Comparison of ENCODE assay signal across 18 cellular contexts in the genomic region with DNA sequence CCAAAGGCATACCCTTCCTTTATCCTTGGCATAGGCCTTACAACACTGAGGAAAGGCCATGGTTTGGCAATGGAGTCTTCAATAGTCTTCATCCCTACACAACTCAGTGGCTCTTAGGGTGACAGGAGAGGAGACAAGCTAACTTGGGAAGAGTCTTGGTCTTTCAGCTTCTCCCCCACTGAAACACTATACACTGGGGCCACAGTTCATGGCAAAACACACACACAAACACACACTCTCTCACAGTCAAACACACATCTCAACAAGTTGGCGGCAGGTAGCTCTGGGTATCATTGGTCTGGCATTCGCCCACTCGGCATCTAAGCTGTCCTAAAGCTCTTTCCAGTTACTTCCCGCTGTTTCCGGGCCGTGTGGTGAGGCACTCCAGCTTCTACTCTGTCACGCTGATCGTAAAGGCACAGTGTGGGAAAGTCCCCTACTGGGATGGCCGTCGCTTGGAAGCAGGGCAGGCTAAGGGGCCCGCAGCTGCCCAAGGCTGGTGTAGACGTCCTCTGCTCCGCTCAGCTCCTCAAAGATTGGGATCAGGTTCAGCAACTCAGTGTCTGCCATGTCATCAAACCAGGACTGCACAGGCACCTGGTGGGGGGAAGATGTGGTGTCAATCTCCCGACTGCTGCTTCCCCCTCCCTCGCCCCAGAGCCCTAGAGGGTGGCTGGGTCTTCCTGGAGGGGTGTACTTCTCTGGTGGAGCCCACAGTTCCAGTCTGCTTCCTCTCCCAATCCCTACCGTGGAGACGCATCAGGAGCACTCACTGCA. TPM values are rescaled to one million over a fixed set of nuclear protein-coding genes. Genes with fewer than 3 reads are reported as not detected.
DNase-seq lines count a peak whose midpoint lies in the region; ATAC-seq, FAIRE-seq and TF ChIP-seq lines count a peak whose summit lies in the region.
"Had no signal": no experiment of that assay in that cellular context is flagged by ENCODE, and none has a peak within 500 bp of the region (broad histone marks: within the 10 kb centered on the region; RNA-seq: fewer than 3 reads in every experiment).

No MANE protein-coding gene starts in this region.

- H3K9me3 Mint-ChIP-seq in stimulated activated naive CD8-positive, alpha-beta T cell treated with anti-CD3 and anti-CD28 coated beads, Interleukin-15, Interleukin-2, amounts not matched to agents 100 ng/mL and 50 ng/mL, for 24 hours: no peaks in the 10 kb centered on the region
- H3K9me3 Mint-ChIP-seq in brain: no peaks in the 10 kb centered on the region
- H3K9me3 Mint-ChIP-seq in nephron progenitor cell: no peaks in the 10 kb centered on the region
- H3K9me3 Mint-ChIP-seq: WTC11 had no signal

- H3K36me3 ChIP-seq in uterus: no peaks in the 10 kb centered on the region

- no peak overlapping the region for H3K4me3 ChIP-seq in uterus
- H3K4me3 ChIP-seq: body of pancreas, tibial artery had no signal

- H3K9me3 ChIP-seq in uterus: no peaks in the 10 kb centered on the region
- H3K9me3 ChIP-seq: body of pancreas, tibial artery had no signal

- no peak for TF ChIP-seq POLR2A in uterus (IDR thresholded peaks at IDR 0.05)

- no peaks in the 10 kb centered on the region for H3K27me3 ChIP-seq in uterus
- H3K27me3 ChIP-seq: body of pancreas, tibial artery had no signal

- H3K4me1 Mint-ChIP-seq in stimulated activated naive CD8-positive, alpha-beta T cell treated with anti-CD3 and anti-CD28 coated beads, Interleukin-15, Interleukin-2, amounts not matched to agents 100 ng/mL and 50 ng/mL, for 24 hours (ENCODE audit: low read depth): no peaks in the 10 kb centered on the region
- H3K4me1 Mint-ChIP-seq in brain: peaks cover 3% of the 10 kb centered on the region
- no peaks in the 10 kb centered on the region for H3K4me1 Mint-ChIP-seq in nephron progenitor cell
- H3K4me1 Mint-ChIP-seq: WTC11 had no signal

- no peak overlapping the region for H3K4me3 Mint-ChIP-seq in stimulated activated naive CD8-positive, alpha-beta T cell treated with anti-CD3 and anti-CD28 coated beads, Interleukin-15, Interleukin-2, amounts not matched to agents 100 ng/mL and 50 ng/mL, for 24 hours
- H3K4me3 Mint-ChIP-seq in brain (no peak overlapping the region), nephron progenitor cell (no peak overlapping the region)
- H3K4me3 Mint-ChIP-seq: WTC11 had no signal

- TF ChIP-seq CTCF in brain (conservative IDR thresholded peaks at IDR 0.05): no peak
- TF ChIP-seq CTCF in nephron progenitor cell (IDR thresholded peaks at IDR 0.05): no peak
- TF ChIP-seq CTCF in uterus (IDR thresholded peaks at IDR 0.05): no peak

- H3K27me3 Mint-ChIP-seq in stimulated activated naive CD8-positive, alpha-beta T cell treated with anti-CD3 and anti-CD28 coated beads, Interleukin-15, Interleukin-2, amounts not matched to agents 100 ng/mL and 50 ng/mL, for 24 hours: no peaks in the 10 kb centered on the region
- H3K27me3 Mint-ChIP-seq in brain: peaks cover 11% of the 10 kb centered on the region
- H3K27me3 Mint-ChIP-seq in nephron progenitor cell (ENCODE audit: low read depth, poor library complexity): peaks cover 3% of the 10 kb centered on the region

- no peak for DNase-seq in stimulated activated naive CD8-positive, alpha-beta T cell treated with anti-CD3 and anti-CD28 coated beads, Interleukin-15, Interleukin-2, amounts not matched to agents 100 U/mL and 50 U/mL, for 24 hours
- DNase-seq in nephron progenitor cell (no peak), uterus (no peak), frontal cortex (ENCODE audit: low spot score in 2 of 2) (no peak), KBM-7 (no peak)
- DNase-seq in NK-92 treated with Interleukin-12 subunit alpha and Interleukin-12 subunit beta, amount 100 ng/mL, for 24 hours (lab: John Stamatoyannopoulos, UW): no peak
- DNase-seq: activated effector memory CD4-positive, alpha-beta T cell treated with anti-CD3 and anti-CD28 coated beads, Interleukin-2, amount 50 U/mL, for 16 hours; AML-193; body of pancreas; dermis blood vessel endothelial cell; kidney glomerular epithelial cell; NCI-H187; NCI-H446 treated with DMSO at 0.1 percent for 48 hours; stimulated activated CD4-positive, alpha-beta T cell treated with anti-CD3 and anti-CD28 coated beads, Interleukin-4, amount 100 ng/mL, for 1 hour; tibial artery had no signal

- FAIRE-seq in frontal cortex (lab: Jason Lieb, UNC): no peak

- intact Hi-C loops in uterus (cut with DNase I; ENCODE audit: low total_unique reads): no loop called here

- H3K27ac Mint-ChIP-seq in stimulated activated naive CD8-positive, alpha-beta T cell treated with anti-CD3 and anti-CD28 coated beads, Interleukin-15, Interleukin-2, amounts not matched to agents 100 ng/mL and 50 ng/mL, for 24 hours: peak overlapping the region; percentile 13
- H3K27ac Mint-ChIP-seq in brain (peak overlapping the region in 3 of 5 experiments; percentile 20 to 80 (median 68)), nephron progenitor cell (peak overlapping the region; percentile 35)
- H3K27ac Mint-ChIP-seq: WTC11 had no signal

- H3K4me1 ChIP-seq in uterus: peaks cover 0 to 4% of the 10 kb centered on the region in 2 donors
- H3K4me1 ChIP-seq: body of pancreas had no signal

- peak overlapping the region; percentile 6 to 58 for H3K27ac ChIP-seq in uterus
- H3K27ac ChIP-seq: body of pancreas, tibial artery had no signal

- ATAC-seq in stimulated activated naive CD8-positive, alpha-beta T cell treated with anti-CD3 and anti-CD28 coated beads, Interleukin-15, Interleukin-2, amounts not matched to agents 100 U/mL and 50 U/mL, for 24 hours: no peak
- ATAC-seq: body of pancreas, WTC11 had no signal

- in situ Hi-C loops in KBM-7 (cut with MboI; ENCODE audit: low pct_unique_long_range_greater_than_20kb, low sequenced_read_pairs): no loop called here

- H3K36me3 Mint-ChIP-seq in stimulated activated naive CD8-positive, alpha-beta T cell treated with anti-CD3 and anti-CD28 coated beads, Interleukin-15, Interleukin-2, amounts not matched to agents 100 ng/mL and 50 ng/mL, for 24 hours (ENCODE audit: low read depth): peaks cover 24% of the 10 kb centered on the region
- H3K36me3 Mint-ChIP-seq in brain (peaks cover 66% of the 10 kb centered on the region), nephron progenitor cell (ENCODE audit: low read depth) (peaks cover 63% of the 10 kb centered on the region)

RNA-seq across cellular contexts. Expression of a gene that starts 4.8 kb away (rescaled TPM):
- polyA plus RNA-seq in brain (ENCODE audit: insufficient read depth, low read depth, low replicate concordance): 1.0 TPM
- total RNA-seq in uterus (10 to 100 TPM in 1 of 4 donors, 1 to 10 TPM in 2, not detected in 1; 4.4 to 21.8 (median 5.1) TPM), frontal cortex (1.6 TPM)

RNA-seq across cellular contexts. Expression of a gene that starts 23.2 kb away (rescaled TPM):
- 67.6 TPM for polyA plus RNA-seq in brain (ENCODE audit: insufficient read depth, low read depth, low replicate concordance)
- total RNA-seq in uterus: 100 to 1,000 TPM in 2 of 4 donors, 10 to 100 TPM in 2; 66.2 to 212 (median 90.9) TPM
- total RNA-seq in frontal cortex: 14.7 TPM

RNA-seq across cellular contexts. Expression of a gene that starts 40.7 kb away (rescaled TPM):
- polyA plus RNA-seq in brain (ENCODE audit: insufficient read depth, low read depth, low replicate concordance): 42.1 TPM
- total RNA-seq in uterus (10 to 100 TPM in 3 of 4 donors, 1 to 10 TPM in 1; 8.2 to 22.3 (median 16.7) TPM), frontal cortex (30.2 TPM)

RNA-seq across cellular contexts. Expression of a gene that starts 50.9 kb away (rescaled TPM):
- 4.7 TPM for polyA plus RNA-seq in brain (ENCODE audit: insufficient read depth, low read depth, low replicate concordance)
- total RNA-seq in uterus (10 to 100 TPM in 2 of 4 donors, 1 to 10 TPM in 2; 2.3 to 15.5 (median 11.5) TPM), frontal cortex (1.2 TPM)

RNA-seq across cellular contexts. Expression of a gene that starts 51.4 kb away (rescaled TPM):
- 11.5 TPM for polyA plus RNA-seq in brain (ENCODE audit: insufficient read depth, low read depth, low replicate concordance)
- total RNA-seq in uterus (10 to 100 TPM in 3 of 4 donors, 1 to 10 TPM in 1; 5.1 to 22.4 (median 18.0) TPM), frontal cortex (1.2 TPM)

Comparison
In these comparisons a context has a peak if more than half of its experiments do, and no peak if none do; other contexts are left out.
1. H3K27ac Mint-ChIP-seq: peak in every context shown above with its lines; median percentile 68 in brain; 35 in nephron progenitor cell; 13 in stimulated activated naive CD8-positive, alpha-beta T cell treated with anti-CD3 and anti-CD28 coated beads, Interleukin-15, Interleukin-2, amounts not matched to agents 100 ng/mL and 50 ng/mL, for 24 hours.